Comparison of ENCODE assay signal across 8 cellular contexts in genomic region chr15:59313703-59314332, GRCh38. TPM values are rescaled to one million over a fixed set of nuclear protein-coding genes. Genes with fewer than 3 reads are reported as not detected.
DNase-seq lines count a peak whose midpoint lies in the region; ATAC-seq lines count a peak whose summit lies in the region.

No MANE protein-coding gene starts in this region.

- peak; percentile 38 for DNase-seq in NCI-H510A (lab: John Stamatoyannopoulos, UW)
- DNase-seq in glomerular visceral epithelial cell (ENCODE audit: extremely low spot score), result peak; percentile 67
- peak in 8 of 49 donors; percentile 4 to 48 (median 16) for DNase-seq in substantia nigra (lab: John Stamatoyannopoulos, UW)
- DNase-seq in activated naive CD4-positive, alpha-beta T cell treated with Interleukin-2 at 50 U/mL for 16 hours, result no peak
- DNase-seq in NCI-H524 treated with DMSO at 0.1 percent for 48 hours (lab: John Stamatoyannopoulos, UW), result no peak
- no peak for DNase-seq in occipital lobe (lab: John Stamatoyannopoulos, UW)

- peak overlapping the region; percentile 2 for H3K27ac ChIP-seq in substantia nigra (ENCODE audit: low read depth, low read length, poor library complexity, severe bottlenecking)

- ATAC-seq in GM19035 (IDR thresholded peaks at IDR 0.05; ENCODE audit: unreplicated experiment), result peak; percentile 72
- peak; percentile 59 for ATAC-seq in HG03095 (IDR thresholded peaks at IDR 0.05; ENCODE audit: unreplicated experiment)

RNA-seq across cellular contexts. Expression of gene MYO1E, which starts 58.9 kb away (rescaled TPM):
- 31.2 TPM for total RNA-seq in occipital lobe

Comparison
In these comparisons a context has a peak if more than half of its experiments do, and no peak if none do; other contexts are left out.
1. DNase-seq: peak in NCI-H510A (single experiment) and glomerular visceral epithelial cell (single experiment); none in activated naive CD4-positive, alpha-beta T cell treated with Interleukin-2 at 50 U/mL for 16 hours (single experiment), NCI-H524 treated with DMSO at 0.1 percent for 48 hours (single experiment) and occipital lobe (single experiment).